In the genomic region with DNA sequence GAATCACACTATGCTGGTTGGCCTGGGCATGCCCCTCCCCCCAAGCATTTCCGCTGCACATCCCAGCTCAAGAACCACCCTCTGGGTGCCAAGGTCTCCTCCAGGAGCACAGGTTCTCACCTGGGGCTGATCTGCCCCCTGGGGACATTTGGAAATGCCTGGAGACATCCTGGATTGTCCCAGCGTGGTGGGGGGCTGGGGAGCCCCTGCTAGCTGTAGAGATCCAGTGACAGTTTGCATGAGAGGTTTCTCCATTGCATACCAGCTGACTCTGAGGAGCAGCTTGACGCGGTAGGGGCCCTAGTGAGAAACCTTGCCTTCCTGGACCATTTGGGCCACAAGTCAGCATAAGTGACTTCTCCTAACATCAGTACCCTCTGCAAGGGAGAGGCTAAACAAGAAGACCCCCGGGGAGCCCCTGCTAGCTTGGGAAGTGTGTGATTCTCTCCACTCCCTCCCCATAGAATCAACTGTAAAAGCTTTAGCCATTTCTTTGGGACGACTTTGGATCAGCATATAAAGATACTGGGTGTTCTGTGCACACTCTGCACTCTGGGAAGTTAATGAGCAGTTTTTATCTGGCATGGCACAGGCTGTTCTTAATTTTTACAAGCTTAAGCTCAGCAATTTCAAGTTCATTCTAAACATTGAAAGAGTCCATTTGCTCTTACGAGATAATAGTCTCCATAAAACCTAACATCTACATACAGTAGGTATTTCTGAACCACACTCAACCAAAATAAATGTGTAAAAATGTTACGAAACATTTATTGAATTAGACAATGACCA, we compare ENCODE assay signal across 1 cellular context.
TF ChIP-seq lines count a peak whose summit lies in the region.

No MANE protein-coding gene starts in this region.

TF ChIP-seq in H1, 55 proteins besides CTCF, POLR2A, EP300 and RAD21:
- TF ChIP-seq, protein P1, sequence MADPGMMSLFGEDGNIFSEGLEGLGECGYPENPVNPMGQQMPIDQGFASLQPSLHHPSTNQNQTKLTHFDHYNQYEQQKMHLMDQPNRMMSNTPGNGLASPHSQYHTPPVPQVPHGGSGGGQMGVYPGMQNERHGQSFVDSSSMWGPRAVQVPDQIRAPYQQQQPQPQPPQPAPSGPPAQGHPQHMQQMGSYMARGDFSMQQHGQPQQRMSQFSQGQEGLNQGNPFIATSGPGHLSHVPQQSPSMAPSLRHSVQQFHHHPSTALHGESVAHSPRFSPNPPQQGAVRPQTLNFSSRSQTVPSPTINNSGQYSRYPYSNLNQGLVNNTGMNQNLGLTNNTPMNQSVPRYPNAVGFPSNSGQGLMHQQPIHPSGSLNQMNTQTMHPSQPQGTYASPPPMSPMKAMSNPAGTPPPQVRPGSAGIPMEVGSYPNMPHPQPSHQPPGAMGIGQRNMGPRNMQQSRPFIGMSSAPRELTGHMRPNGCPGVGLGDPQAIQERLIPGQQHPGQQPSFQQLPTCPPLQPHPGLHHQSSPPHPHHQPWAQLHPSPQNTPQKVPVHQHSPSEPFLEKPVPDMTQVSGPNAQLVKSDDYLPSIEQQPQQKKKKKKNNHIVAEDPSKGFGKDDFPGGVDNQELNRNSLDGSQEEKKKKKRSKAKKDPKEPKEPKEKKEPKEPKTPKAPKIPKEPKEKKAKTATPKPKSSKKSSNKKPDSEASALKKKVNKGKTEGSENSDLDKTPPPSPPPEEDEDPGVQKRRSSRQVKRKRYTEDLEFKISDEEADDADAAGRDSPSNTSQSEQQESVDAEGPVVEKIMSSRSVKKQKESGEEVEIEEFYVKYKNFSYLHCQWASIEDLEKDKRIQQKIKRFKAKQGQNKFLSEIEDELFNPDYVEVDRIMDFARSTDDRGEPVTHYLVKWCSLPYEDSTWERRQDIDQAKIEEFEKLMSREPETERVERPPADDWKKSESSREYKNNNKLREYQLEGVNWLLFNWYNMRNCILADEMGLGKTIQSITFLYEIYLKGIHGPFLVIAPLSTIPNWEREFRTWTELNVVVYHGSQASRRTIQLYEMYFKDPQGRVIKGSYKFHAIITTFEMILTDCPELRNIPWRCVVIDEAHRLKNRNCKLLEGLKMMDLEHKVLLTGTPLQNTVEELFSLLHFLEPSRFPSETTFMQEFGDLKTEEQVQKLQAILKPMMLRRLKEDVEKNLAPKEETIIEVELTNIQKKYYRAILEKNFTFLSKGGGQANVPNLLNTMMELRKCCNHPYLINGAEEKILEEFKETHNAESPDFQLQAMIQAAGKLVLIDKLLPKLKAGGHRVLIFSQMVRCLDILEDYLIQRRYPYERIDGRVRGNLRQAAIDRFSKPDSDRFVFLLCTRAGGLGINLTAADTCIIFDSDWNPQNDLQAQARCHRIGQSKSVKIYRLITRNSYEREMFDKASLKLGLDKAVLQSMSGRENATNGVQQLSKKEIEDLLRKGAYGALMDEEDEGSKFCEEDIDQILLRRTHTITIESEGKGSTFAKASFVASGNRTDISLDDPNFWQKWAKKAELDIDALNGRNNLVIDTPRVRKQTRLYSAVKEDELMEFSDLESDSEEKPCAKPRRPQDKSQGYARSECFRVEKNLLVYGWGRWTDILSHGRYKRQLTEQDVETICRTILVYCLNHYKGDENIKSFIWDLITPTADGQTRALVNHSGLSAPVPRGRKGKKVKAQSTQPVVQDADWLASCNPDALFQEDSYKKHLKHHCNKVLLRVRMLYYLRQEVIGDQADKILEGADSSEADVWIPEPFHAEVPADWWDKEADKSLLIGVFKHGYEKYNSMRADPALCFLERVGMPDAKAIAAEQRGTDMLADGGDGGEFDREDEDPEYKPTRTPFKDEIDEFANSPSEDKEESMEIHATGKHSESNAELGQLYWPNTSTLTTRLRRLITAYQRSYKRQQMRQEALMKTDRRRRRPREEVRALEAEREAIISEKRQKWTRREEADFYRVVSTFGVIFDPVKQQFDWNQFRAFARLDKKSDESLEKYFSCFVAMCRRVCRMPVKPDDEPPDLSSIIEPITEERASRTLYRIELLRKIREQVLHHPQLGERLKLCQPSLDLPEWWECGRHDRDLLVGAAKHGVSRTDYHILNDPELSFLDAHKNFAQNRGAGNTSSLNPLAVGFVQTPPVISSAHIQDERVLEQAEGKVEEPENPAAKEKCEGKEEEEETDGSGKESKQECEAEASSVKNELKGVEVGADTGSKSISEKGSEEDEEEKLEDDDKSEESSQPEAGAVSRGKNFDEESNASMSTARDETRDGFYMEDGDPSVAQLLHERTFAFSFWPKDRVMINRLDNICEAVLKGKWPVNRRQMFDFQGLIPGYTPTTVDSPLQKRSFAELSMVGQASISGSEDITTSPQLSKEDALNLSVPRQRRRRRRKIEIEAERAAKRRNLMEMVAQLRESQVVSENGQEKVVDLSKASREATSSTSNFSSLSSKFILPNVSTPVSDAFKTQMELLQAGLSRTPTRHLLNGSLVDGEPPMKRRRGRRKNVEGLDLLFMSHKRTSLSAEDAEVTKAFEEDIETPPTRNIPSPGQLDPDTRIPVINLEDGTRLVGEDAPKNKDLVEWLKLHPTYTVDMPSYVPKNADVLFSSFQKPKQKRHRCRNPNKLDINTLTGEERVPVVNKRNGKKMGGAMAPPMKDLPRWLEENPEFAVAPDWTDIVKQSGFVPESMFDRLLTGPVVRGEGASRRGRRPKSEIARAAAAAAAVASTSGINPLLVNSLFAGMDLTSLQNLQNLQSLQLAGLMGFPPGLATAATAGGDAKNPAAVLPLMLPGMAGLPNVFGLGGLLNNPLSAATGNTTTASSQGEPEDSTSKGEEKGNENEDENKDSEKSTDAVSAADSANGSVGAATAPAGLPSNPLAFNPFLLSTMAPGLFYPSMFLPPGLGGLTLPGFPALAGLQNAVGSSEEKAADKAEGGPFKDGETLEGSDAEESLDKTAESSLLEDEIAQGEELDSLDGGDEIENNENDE (IDR thresholded peaks at IDR 0.05; ENCODE audit: insufficient replicate concordance, low read length) = no peak
- TF ChIP-seq HDAC2 (IDR thresholded peaks at IDR 0.05; ENCODE audit: borderline replicate concordance in 1 of 2, low read depth in 2 of 2, low read length in 2 of 2) = no peak
- TF ChIP-seq CREB1 (IDR thresholded peaks at IDR 0.05) = no peak
- no peak for TF ChIP-seq FOSL1 (IDR thresholded peaks at IDR 0.05; ENCODE audit: insufficient read depth, low read depth, low read length)
- TF ChIP-seq SRF (IDR thresholded peaks at IDR 0.05; ENCODE audit: low read depth, low read length) = no peak
- TF ChIP-seq CBX5 (IDR thresholded peaks at IDR 0.05; ENCODE audit: low read depth, low read length) = no peak
- no peak for TF ChIP-seq GTF2F1 (IDR thresholded peaks at IDR 0.05; ENCODE audit: borderline replicate concordance, low read depth, low read length)
- no peak for TF ChIP-seq EZH2 (IDR thresholded peaks at IDR 0.05; ENCODE audit: low read depth, low read length, severe bottlenecking)
